Comparison of ENCODE assay signal across 13 cellular contexts in genomic region chr12:50099302-50100008, GRCh38. TPM values are rescaled to one million over a fixed set of nuclear protein-coding genes. Genes with fewer than 3 reads are reported as not detected.
DNase-seq lines count a peak whose midpoint lies in the region; ATAC-seq and TF ChIP-seq lines count a peak whose summit lies in the region.
"Had no signal": no experiment of that assay in that cellular context is flagged by ENCODE, and none has a peak within 500 bp of the region (broad histone marks: within the 10 kb centered on the region; RNA-seq: fewer than 3 reads in every experiment).

No MANE protein-coding gene starts in this region.

- TF ChIP-seq CTCF in epithelial cell of esophagus (IDR thresholded peaks at IDR 0.05; ENCODE audit: insufficient read depth, low read depth, low read length, missing control alignments) (no peak), nephron progenitor cell (IDR thresholded peaks at IDR 0.05) (no peak)

- peaks cover 29% of the 10 kb centered on the region for H3K4me1 Mint-ChIP-seq in nephron progenitor cell
- no peaks in the 10 kb centered on the region for H3K4me1 Mint-ChIP-seq in activated CD8-positive, alpha-beta T cell treated with anti-CD3 and anti-CD28 coated beads, Interleukin-2, amount 10 ng/mL, durations not matched to agents 7 days and 5 days (ENCODE audit: low read depth)

- ATAC-seq in HG02885 (IDR thresholded peaks at IDR 0.05; ENCODE audit: poor library complexity, unreplicated experiment), result no peak
- ATAC-seq in activated CD8-positive, alpha-beta T cell treated with anti-CD3 and anti-CD28 coated beads, Interleukin-2, amount 10 ng/mL, durations not matched to agents 7 days and 5 days, result no peak

- DNase-seq in ELR (ENCODE audit: low read depth), result peak; percentile 71
- peak; percentile 74 for DNase-seq in RPMI7951 (ENCODE audit: low read depth)
- DNase-seq in epithelial cell of esophagus (ENCODE audit: low read depth), result peak; percentile 58
- no peak for DNase-seq in nephron progenitor cell
- DNase-seq in KBM-7, result no peak
- DNase-seq in activated T-cell treated with anti-CD3 and anti-CD28 coated beads, Interleukin-2, amount 50 U/mL, for 48 hours, result no peak
- no peak for DNase-seq in activated CD8-positive, alpha-beta T cell treated with anti-CD3 and anti-CD28 coated beads, Interleukin-2, amount 10 ng/mL, durations not matched to agents 7 days and 5 days
- DNase-seq: activated CD4-positive, alpha-beta T cell treated with anti-CD3 and anti-CD28 coated beads for 48 hours; NCI-H446; small intestine had no signal

- H3K27ac Mint-ChIP-seq in nephron progenitor cell, result peak overlapping the region; percentile 73
- no peak overlapping the region for H3K27ac Mint-ChIP-seq in activated CD8-positive, alpha-beta T cell treated with anti-CD3 and anti-CD28 coated beads, Interleukin-2, amount 10 ng/mL, durations not matched to agents 7 days and 5 days
- H3K27ac Mint-ChIP-seq: activated T-helper 2 cell treated with anti-CD3 and anti-CD28 coated beads, Interferon-gamma antibody, Interleukin-2, Interleukin-4, amounts not matched to agents 10 μg/mL and 5 μg/mL and 100 μg/mL, durations not matched to agents 14 hours and 24 hours and 36 hours had no signal

- POLR2A ChIA-PET in activated CD8-positive, alpha-beta T cell treated with anti-CD3 and anti-CD28 coated beads, Interleukin-2, amount 10 ng/mL, durations not matched to agents 7 days and 5 days (lab: Charles Lee), result no interaction called here

- peaks cover 57% of the 10 kb centered on the region for H3K36me3 Mint-ChIP-seq in nephron progenitor cell (ENCODE audit: low read depth)
- peaks cover 60% of the 10 kb centered on the region for H3K36me3 Mint-ChIP-seq in activated CD8-positive, alpha-beta T cell treated with anti-CD3 and anti-CD28 coated beads, Interleukin-2, amount 10 ng/mL, durations not matched to agents 7 days and 5 days (ENCODE audit: low read depth)

- H3K9me3 Mint-ChIP-seq in nephron progenitor cell, result no peaks in the 10 kb centered on the region
- no peaks in the 10 kb centered on the region for H3K9me3 Mint-ChIP-seq in activated CD8-positive, alpha-beta T cell treated with anti-CD3 and anti-CD28 coated beads, Interleukin-2, amount 10 ng/mL, durations not matched to agents 7 days and 5 days (ENCODE audit: insufficient read depth)
- H3K9me3 Mint-ChIP-seq: activated T-helper 2 cell treated with anti-CD3 and anti-CD28 coated beads, Interferon-gamma antibody, Interleukin-2, Interleukin-4, amounts not matched to agents 10 μg/mL and 5 μg/mL and 100 μg/mL, durations not matched to agents 14 hours and 24 hours and 36 hours had no signal

- H3K4me3 ChIP-seq in epithelial cell of esophagus (ENCODE audit: low read length), result no peak overlapping the region
- H3K4me3 ChIP-seq: HAP-1 had no signal

- no peaks in the 10 kb centered on the region for H3K27me3 Mint-ChIP-seq in nephron progenitor cell (ENCODE audit: low read depth, poor library complexity)
- no peaks in the 10 kb centered on the region for H3K27me3 Mint-ChIP-seq in activated CD8-positive, alpha-beta T cell treated with anti-CD3 and anti-CD28 coated beads, Interleukin-2, amount 10 ng/mL, durations not matched to agents 7 days and 5 days (ENCODE audit: low read depth)

- CTCF ChIA-PET in activated CD8-positive, alpha-beta T cell treated with anti-CD3 and anti-CD28 coated beads, Interleukin-2, amount 10 ng/mL, durations not matched to agents 7 days and 5 days (lab: Charles Lee), result interaction anchor here (1.0 to 1.2 kb wide), 3 partner anchors 10 to 15 kb away, joined by 3 to 5 read pairs (median 3); partner anchors contain the start of gene SMARCD1

- in situ Hi-C loops in KBM-7 (cut with MboI; ENCODE audit: low pct_unique_long_range_greater_than_20kb, low sequenced_read_pairs), result no loop called here

- H3K4me3 Mint-ChIP-seq in nephron progenitor cell, result no peak overlapping the region
- no peak overlapping the region for H3K4me3 Mint-ChIP-seq in activated CD8-positive, alpha-beta T cell treated with anti-CD3 and anti-CD28 coated beads, Interleukin-2, amount 10 ng/mL, durations not matched to agents 7 days and 5 days

RNA-seq across cellular contexts. Expression of gene GPD1, which starts 4.4 kb away (rescaled TPM):
- total RNA-seq in RPMI7951 (2014; rRNA removed; shearing (Covaris generic)), result 0.39 TPM in 1 of 2 replicates, not detected in the other
- total RNA-seq in activated CD8-positive, alpha-beta T cell treated with anti-CD3 and anti-CD28 coated beads, Interleukin-2, amount 10 ng/mL, durations not matched to agents 7 days and 5 days, result under 1 TPM; 0.23 to 0.82 TPM

RNA-seq across cellular contexts. Expression of gene COX14, which starts 12.6 kb away (rescaled TPM):
- 87.1 and 93.9 TPM in 2 replicates for total RNA-seq in RPMI7951 (2014; rRNA removed; shearing (Covaris generic))
- total RNA-seq in activated CD8-positive, alpha-beta T cell treated with anti-CD3 and anti-CD28 coated beads, Interleukin-2, amount 10 ng/mL, durations not matched to agents 7 days and 5 days, result 10 to 100 TPM; 50.0 to 51.6 TPM

RNA-seq across cellular contexts. Expression of gene SMARCD1, which starts 14.3 kb away (rescaled TPM):
- 35.9 and 41.8 TPM in 2 replicates for total RNA-seq in RPMI7951 (2014; rRNA removed; shearing (Covaris generic))
- total RNA-seq in activated CD8-positive, alpha-beta T cell treated with anti-CD3 and anti-CD28 coated beads, Interleukin-2, amount 10 ng/mL, durations not matched to agents 7 days and 5 days, result 10 to 100 TPM; 72.3 to 78.1 TPM

RNA-seq across cellular contexts. Expression of gene ASIC1, which starts 42.1 kb away (rescaled TPM):
- total RNA-seq in RPMI7951 (2014; rRNA removed; shearing (Covaris generic)), result 0.24 and 0.39 TPM in 2 replicates
- 10 to 100 TPM; 25.4 to 27.9 TPM for total RNA-seq in activated CD8-positive, alpha-beta T cell treated with anti-CD3 and anti-CD28 coated beads, Interleukin-2, amount 10 ng/mL, durations not matched to agents 7 days and 5 days

Comparison
In these comparisons a context has a peak if more than half of its experiments do, and no peak if none do; other contexts are left out.
1. DNase-seq: peak in ELR (single experiment), RPMI7951 (single experiment) and epithelial cell of esophagus (single experiment); none in nephron progenitor cell (single experiment), KBM-7 (single experiment), activated T-cell treated with anti-CD3 and anti-CD28 coated beads, Interleukin-2, amount 50 U/mL, for 48 hours (0 of 2) and activated CD8-positive, alpha-beta T cell treated with anti-CD3 and anti-CD28 coated beads, Interleukin-2, amount 10 ng/mL, durations not matched to agents 7 days and 5 days (single experiment).